14 cellular contexts compared by ENCODE assay signal in genomic region chr21:37079211-37079824, GRCh38. TPM values are rescaled to one million over a fixed set of nuclear protein-coding genes. Genes with fewer than 3 reads are reported as not detected.
DNase-seq lines count a peak whose midpoint lies in the region; ATAC-seq and TF ChIP-seq lines count a peak whose summit lies in the region.
"Had no signal": no experiment of that assay in that cellular context is flagged by ENCODE, and none has a peak within 500 bp of the region (broad histone marks: within the 10 kb centered on the region; RNA-seq: fewer than 3 reads in every experiment).

No MANE protein-coding gene starts in this region.

- no peaks in the 10 kb centered on the region for H3K27me3 Mint-ChIP-seq in type B pancreatic cell

- no peak for ATAC-seq in HG03039 (IDR thresholded peaks at IDR 0.05; ENCODE audit: unreplicated experiment)
- no peak for ATAC-seq in HG03354 (IDR thresholded peaks at IDR 0.05; ENCODE audit: poor library complexity, severe bottlenecking, unreplicated experiment)
- ATAC-seq in GM21723 (IDR thresholded peaks at IDR 0.05; ENCODE audit: unreplicated experiment) = no peak

- H3K27ac Mint-ChIP-seq in type B pancreatic cell = no peak overlapping the region
- H3K27ac Mint-ChIP-seq: nephron had no signal

- TF ChIP-seq CTCF in choroid plexus epithelial cell (conservative IDR thresholded peaks at IDR 0.05; ENCODE audit: low read depth, low read length) = peak; percentile 34
- peak; percentile 37 for TF ChIP-seq CTCF in type B pancreatic cell (conservative IDR thresholded peaks at IDR 0.05)

- no peak overlapping the region for H3K4me3 ChIP-seq in choroid plexus epithelial cell (ENCODE audit: low read depth, low read length)
- H3K4me3 ChIP-seq: tibial nerve had no signal

- DNase-seq in stimulated activated CD4-positive, alpha-beta T cell treated with anti-CD3 and anti-CD28 coated beads, Interleukin-4, amount 100 ng/mL, for 24 hours = peak; percentile 15
- DNase-seq in stimulated activated CD4-positive, alpha-beta T cell treated with anti-CD3 and anti-CD28 coated beads, Interleukin-2, amount 100 ng/mL, for 48 hours = no peak
- peak; percentile 19 for DNase-seq in NCI-H69 (lab: John Stamatoyannopoulos, UW)
- no peak for DNase-seq in choroid plexus epithelial cell (ENCODE audit: low read depth)
- no peak for DNase-seq in type B pancreatic cell (ENCODE audit: extremely low spot score, unreplicated experiment)
- DNase-seq: activated CD4-positive, alpha-beta T cell treated with anti-CD3 and anti-CD28 coated beads, Interleukin-2, amount 50 U/mL, for 4 hours; amygdala; Calu3; stimulated activated CD4-positive, alpha-beta T cell treated with anti-CD3 and anti-CD28 coated beads, Interleukin-2, amount 100 ng/mL, for 24 hours had no signal

- H3K36me3 Mint-ChIP-seq in type B pancreatic cell = peaks cover 14% of the 10 kb centered on the region

- H3K4me1 Mint-ChIP-seq in type B pancreatic cell (ENCODE audit: unreplicated experiment) = peaks cover 22% of the 10 kb centered on the region

- H3K9me3 Mint-ChIP-seq in type B pancreatic cell = peaks cover 5% of the 10 kb centered on the region

- H3K4me3 Mint-ChIP-seq in type B pancreatic cell = no peak overlapping the region
- H3K4me3 Mint-ChIP-seq: nephron had no signal

RNA-seq across cellular contexts. Expression of gene TTC3, which starts 6.3 kb away (rescaled TPM):
- 163 and 203 TPM in 2 replicates for total RNA-seq in type B pancreatic cell (ENCODE audit: low replicate concordance)

RNA-seq across cellular contexts. Expression of gene PIGP, which starts 6.4 kb away (rescaled TPM):
- total RNA-seq in type B pancreatic cell (ENCODE audit: low replicate concordance) = 18.8 and 20.5 TPM in 2 replicates

Comparison
In these comparisons a context has a peak if more than half of its experiments do, and no peak if none do; other contexts are left out.
1. DNase-seq: peak in stimulated activated CD4-positive, alpha-beta T cell treated with anti-CD3 and anti-CD28 coated beads, Interleukin-4, amount 100 ng/mL, for 24 hours (single experiment) and NCI-H69 (single experiment); none in stimulated activated CD4-positive, alpha-beta T cell treated with anti-CD3 and anti-CD28 coated beads, Interleukin-2, amount 100 ng/mL, for 48 hours (0 of 2), choroid plexus epithelial cell (single experiment) and type B pancreatic cell (single experiment).